In genomic region chr6:100719883-100720682, GRCh38 we compare ENCODE assay signal across 8 cellular contexts.
DNase-seq lines count a peak whose midpoint lies in the region; ATAC-seq and TF ChIP-seq lines count a peak whose summit lies in the region.

No MANE protein-coding gene starts in this region.

- peak; percentile 14; the same call in 1 of the 2 replicates for TF ChIP-seq CTCF in WI38 (IDR thresholded peaks at IDR 0.05; ENCODE audit: low read depth, low read length)

- ATAC-seq in activated naive CD4-positive, alpha-beta T cell treated with anti-CD3 and anti-CD28 coated beads, Interleukin-2, amount 50 U/mL, for 72 hours, result no peak
- no peak for ATAC-seq in HG03039 (IDR thresholded peaks at IDR 0.05; ENCODE audit: unreplicated experiment)

- H3K27me3 Mint-ChIP-seq in activated naive CD4-positive, alpha-beta T cell treated with anti-CD3 and anti-CD28 coated beads, Interleukin-2, amount 50 U/mL, for 24 hours, result no peaks in the 10 kb centered on the region

- no peak for TF ChIP-seq EP300 in Ishikawa (IDR thresholded peaks at IDR 0.05; ENCODE audit: borderline replicate concordance)

- H3K4me3 ChIP-seq in WI38 (ENCODE audit: low read depth, low read length), result no peak overlapping the region

- H3K36me3 Mint-ChIP-seq in activated naive CD4-positive, alpha-beta T cell treated with anti-CD3 and anti-CD28 coated beads, Interleukin-2, amount 50 U/mL, for 24 hours, result peaks cover 23% of the 10 kb centered on the region
- H3K36me3 Mint-ChIP-seq in activated naive CD4-positive, alpha-beta T cell treated with anti-CD3 and anti-CD28 coated beads, Interleukin-2, amount 50 U/mL, for 72 hours, result peaks cover 10 to 13% of the 10 kb centered on the region in 2 donors

- TF ChIP-seq RAD21 in Ishikawa (IDR thresholded peaks at IDR 0.05; ENCODE audit: low read depth), result peak; percentile 40

- H3K9me3 Mint-ChIP-seq in activated naive CD4-positive, alpha-beta T cell treated with anti-CD3 and anti-CD28 coated beads, Interleukin-2, amount 50 U/mL, for 24 hours, result no peaks in the 10 kb centered on the region
- no peaks in the 10 kb centered on the region for H3K9me3 Mint-ChIP-seq in activated naive CD4-positive, alpha-beta T cell treated with anti-CD3 and anti-CD28 coated beads, Interleukin-2, amount 50 U/mL, for 72 hours

- H3K4me1 Mint-ChIP-seq in activated naive CD4-positive, alpha-beta T cell treated with anti-CD3 and anti-CD28 coated beads, Interleukin-2, amount 50 U/mL, for 24 hours, result peaks cover 14% of the 10 kb centered on the region

- no peak overlapping the region for H3K4me3 Mint-ChIP-seq in activated naive CD4-positive, alpha-beta T cell treated with anti-CD3 and anti-CD28 coated beads, Interleukin-2, amount 50 U/mL, for 24 hours

- DNase-seq in activated naive CD4-positive, alpha-beta T cell treated with anti-CD3 and anti-CD28 coated beads, Interleukin-2, amount 50 U/mL, for 72 hours (ENCODE audit: low spot score in 2 of 2), result no peak
- DNase-seq in inferior parietal cortex (ENCODE audit: extremely low spot score) (peak; percentile 25), iPS-NIHi7 (ENCODE audit: extremely low spot score) (no peak)
- DNase-seq in activated CD4-positive, CD25-positive, alpha-beta regulatory T cell (lab: John Stamatoyannopoulos, UW), result no peak

- peak overlapping the region; percentile 18 for H3K27ac Mint-ChIP-seq in activated naive CD4-positive, alpha-beta T cell treated with anti-CD3 and anti-CD28 coated beads, Interleukin-2, amount 50 U/mL, for 24 hours
- peak overlapping the region in 1 of 2 donors; percentile 58 for H3K27ac Mint-ChIP-seq in activated naive CD4-positive, alpha-beta T cell treated with anti-CD3 and anti-CD28 coated beads, Interleukin-2, amount 50 U/mL, for 72 hours

TF ChIP-seq in Ishikawa, 13 proteins besides CTCF, POLR2A, EP300 and RAD21:
- no peak for TF ChIP-seq USF1 (IDR thresholded peaks at IDR 0.05)
- no peak for TF ChIP-seq TCF12 (IDR thresholded peaks at IDR 0.05; ENCODE audit: low read depth)
- no peak for TF ChIP-seq TAF1 (IDR thresholded peaks at IDR 0.05; ENCODE audit: low read depth)
- no peak for TF ChIP-seq CEBPB (IDR thresholded peaks at IDR 0.05)
- no peak for TF ChIP-seq NFIC (IDR thresholded peaks at IDR 0.05)
- TF ChIP-seq FOXM1 (IDR thresholded peaks at IDR 0.05; ENCODE audit: borderline replicate concordance, low read depth), result no peak
- no peak for TF ChIP-seq EGR1 (IDR thresholded peaks at IDR 0.05)
- no peak for TF ChIP-seq MAX (IDR thresholded peaks at IDR 0.05)
- TF ChIP-seq REST (IDR thresholded peaks at IDR 0.05; ENCODE audit: low read depth), result no peak
- TF ChIP-seq CREB1 (IDR thresholded peaks at IDR 0.05; ENCODE audit: low read depth), result no peak
- TF ChIP-seq TEAD4 (IDR thresholded peaks at IDR 0.05), result no peak
- no peak for TF ChIP-seq YY1 (IDR thresholded peaks at IDR 0.05; ENCODE audit: low read depth)
- no peak for TF ChIP-seq ZBTB7A (IDR thresholded peaks at IDR 0.05; ENCODE audit: low read depth)
